In genomic region chr16:78490847-78491246, GRCh38 we compare ENCODE assay signal across 26 cellular contexts.
A peak's percentile ranks its signal among the peaks of the same experiment; 100 is the strongest.
DNase-seq lines count a peak whose midpoint lies in the region; ATAC-seq and TF ChIP-seq lines count a peak whose summit lies in the region.
"Had no signal": no experiment of that assay in that cellular context is flagged by ENCODE, and none has a peak within 500 bp of the region (broad histone marks: within the 10 kb centered on the region; RNA-seq: fewer than 3 reads in every experiment).

No MANE protein-coding gene starts in this region.

- peaks cover 12% of the 10 kb centered on the region for H3K4me1 Mint-ChIP-seq in WTC11
- H3K4me1 Mint-ChIP-seq: activated naive CD4-positive, alpha-beta T cell treated with anti-CD3 and anti-CD28 coated beads, Interleukin-2, amount 10 ng/mL, durations not matched to agents 7 days and 5 days; central memory CD8-positive, alpha-beta T cell had no signal

- no peak for ATAC-seq in WTC11
- peak; percentile 9 for ATAC-seq in foreskin keratinocyte
- ATAC-seq in HG02798 (IDR thresholded peaks at IDR 0.05; ENCODE audit: poor library complexity, unreplicated experiment) = no peak
- ATAC-seq: GM12878, Panc1 had no signal

- no peak for DNase-seq in WTC11 (ENCODE audit: low spot score)
- DNase-seq in foreskin keratinocyte = no peak
- peak in 41 of 56 donors; percentile 4 to 81 (median 30) for DNase-seq in nucleus accumbens (lab: John Stamatoyannopoulos, UW)
- peak; percentile 61 for DNase-seq in superior temporal gyrus (ENCODE audit: extremely low spot score)
- no peak for DNase-seq in RPMI8226
- no peak for DNase-seq in NCI-H146 (lab: John Stamatoyannopoulos, UW)
- DNase-seq: activated CD4-positive, alpha-beta T cell treated with anti-CD3 and anti-CD28 coated beads, Interleukin-2, amount 50 U/mL, for 48 hours; activated naive CD4-positive, alpha-beta T cell treated with anti-CD3 and anti-CD28 coated beads, Interleukin-2, amount 10 ng/mL, durations not matched to agents 7 days and 5 days; Calu3; NCI-H1092 treated with DMSO at 0.1 percent for 48 hours; NCI-H187 treated with DMSO at 0.1 percent for 48 hours; NCI-H524 treated with DMSO at 0.1 percent for 48 hours; NK-92 treated with Interleukin-12 subunit alpha and Interleukin-12 subunit beta, amount 100 ng/mL, for 24 hours; SIG-M5; sigmoid colon; stimulated activated naive CD4-positive, alpha-beta T cell; T-helper 9 cell; testis had no signal

- no peaks in the 10 kb centered on the region for H3K4me1 ChIP-seq in foreskin keratinocyte
- H3K4me1 ChIP-seq: testis had no signal

- H3K36me3 Mint-ChIP-seq in WTC11 = no peaks in the 10 kb centered on the region
- H3K36me3 Mint-ChIP-seq: activated naive CD4-positive, alpha-beta T cell treated with anti-CD3 and anti-CD28 coated beads, Interleukin-2, amount 10 ng/mL, durations not matched to agents 7 days and 5 days; CD14-positive monocyte had no signal

- no peaks in the 10 kb centered on the region for H3K27me3 ChIP-seq in foreskin keratinocyte
- H3K27me3 ChIP-seq: sigmoid colon, testis had no signal

- no peak overlapping the region for H3K4me3 Mint-ChIP-seq in WTC11
- H3K4me3 Mint-ChIP-seq: activated naive CD4-positive, alpha-beta T cell treated with anti-CD3 and anti-CD28 coated beads, Interleukin-2, amount 10 ng/mL, durations not matched to agents 7 days and 5 days; CD14-positive monocyte; central memory CD8-positive, alpha-beta T cell; nephron had no signal

- H3K9me3 Mint-ChIP-seq in WTC11 = peaks cover 4% of the 10 kb centered on the region; the same call in 1 of the 2 replicates
- H3K9me3 Mint-ChIP-seq: activated naive CD4-positive, alpha-beta T cell treated with anti-CD3 and anti-CD28 coated beads, Interleukin-2, amount 10 ng/mL, durations not matched to agents 7 days and 5 days; central memory CD8-positive, alpha-beta T cell; nephron had no signal

- H3K27ac Mint-ChIP-seq in WTC11 = peak overlapping the region; percentile 11; the same call in 1 of the 2 replicates
- H3K27ac Mint-ChIP-seq: activated naive CD4-positive, alpha-beta T cell treated with anti-CD3 and anti-CD28 coated beads, Interleukin-2, amount 10 ng/mL, durations not matched to agents 7 days and 5 days; CD14-positive monocyte; nephron; progenitor cell of endocrine pancreas had no signal

- no peak overlapping the region for H3K27ac ChIP-seq in foreskin keratinocyte
- H3K27ac ChIP-seq: HL-60, sigmoid colon, testis had no signal

- CTCF ChIA-PET in WTC11 (lab: Charles Lee) = interaction anchor here (1.1 kb wide), 1 partner anchor 12 kb away, joined by 5 read pairs; no protein-coding TSS in a partner anchor

- no peak for TF ChIP-seq CTCF in WTC11 (IDR thresholded peaks at IDR 0.05)
- no peak for TF ChIP-seq CTCF in foreskin keratinocyte (conservative IDR thresholded peaks at IDR 0.05)

- POLR2A ChIA-PET in WTC11 (lab: Charles Lee) = no interaction called here

- H3K27me3 Mint-ChIP-seq in WTC11 (ENCODE audit: low read depth) = no peaks in the 10 kb centered on the region; the same call in 1 of the 2 replicates
- H3K27me3 Mint-ChIP-seq: activated naive CD4-positive, alpha-beta T cell treated with anti-CD3 and anti-CD28 coated beads, Interleukin-2, amount 10 ng/mL, durations not matched to agents 7 days and 5 days; central memory CD8-positive, alpha-beta T cell; progenitor cell of endocrine pancreas had no signal

TF ChIP-seq in WTC11, 78 proteins besides CTCF, POLR2A, EP300 and RAD21 (continues in another document):
- TF ChIP-seq FOXK1 (CRISPR knock-in tag; IDR thresholded peaks at IDR 0.05) = no peak
- no peak for TF ChIP-seq EMX1 (CRISPR knock-in tag; IDR thresholded peaks at IDR 0.05)
- TF ChIP-seq ETV6 (CRISPR knock-in tag; IDR thresholded peaks at IDR 0.05) = no peak
- no peak for TF ChIP-seq NFE2L1 (CRISPR knock-in tag; IDR thresholded peaks at IDR 0.05)
- no peak for TF ChIP-seq MLX (CRISPR knock-in tag; IDR thresholded peaks at IDR 0.05)
- no peak for TF ChIP-seq ARID4B (CRISPR knock-in tag; IDR thresholded peaks at IDR 0.05; ENCODE audit: borderline replicate concordance)
- TF ChIP-seq CREM (CRISPR knock-in tag; IDR thresholded peaks at IDR 0.05) = no peak
- no peak for TF ChIP-seq ZNF317 (CRISPR knock-in tag; IDR thresholded peaks at IDR 0.05; ENCODE audit: borderline replicate concordance, low read depth)
- no peak for TF ChIP-seq HMGXB4 (CRISPR knock-in tag; IDR thresholded peaks at IDR 0.05)
- no peak for TF ChIP-seq ESRRA (CRISPR knock-in tag; IDR thresholded peaks at IDR 0.05; ENCODE audit: borderline replicate concordance)
- no peak for TF ChIP-seq IRF1 (CRISPR knock-in tag; IDR thresholded peaks at IDR 0.05)
- TF ChIP-seq ZNF425 (CRISPR knock-in tag; conservative IDR thresholded peaks at IDR 0.05) = no peak
- no peak for TF ChIP-seq ZNF263 (CRISPR knock-in tag; IDR thresholded peaks at IDR 0.05; ENCODE audit: low read depth)
- no peak for TF ChIP-seq ZNF219 (CRISPR knock-in tag; IDR thresholded peaks at IDR 0.05; ENCODE audit: borderline replicate concordance)

Comparison
In these comparisons a context has a peak if more than half of its experiments do, and no peak if none do; other contexts are left out.
1. DNase-seq: peak in nucleus accumbens (41 of 56) and superior temporal gyrus (single experiment); none in WTC11 (single experiment), foreskin keratinocyte (0 of 2), RPMI8226 (single experiment) and NCI-H146 (single experiment).